Comparison of ENCODE assay signal across 8 cellular contexts in the genomic region with DNA sequence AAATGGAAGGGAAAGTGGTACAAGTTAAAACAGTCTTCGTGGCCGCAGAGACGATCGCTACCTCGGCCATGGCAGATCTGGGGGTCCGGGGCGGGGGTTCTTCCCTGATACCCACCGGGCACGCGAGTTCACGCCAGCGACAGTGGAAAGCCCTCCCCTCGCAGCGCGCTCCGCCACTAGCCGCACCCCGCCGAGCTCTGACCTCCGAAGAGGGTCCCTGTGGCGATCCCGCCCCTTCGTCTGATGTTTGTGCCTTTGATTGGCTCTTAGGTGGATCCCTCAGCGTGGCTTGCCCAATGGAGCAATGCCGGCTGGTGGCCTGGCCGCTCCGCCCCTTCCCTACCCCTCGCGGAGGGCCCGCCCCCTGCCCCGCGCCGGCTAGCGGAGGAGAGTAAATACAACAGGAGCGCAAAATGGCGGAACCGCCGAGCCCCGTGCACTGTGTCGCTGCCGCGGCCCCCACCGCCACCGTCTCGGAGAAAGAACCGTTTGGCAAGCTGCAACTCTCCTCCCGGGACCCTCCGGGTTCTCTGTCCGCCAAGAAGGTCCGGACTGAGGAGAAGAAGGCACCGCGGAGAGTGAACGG. TPM values are rescaled to one million over a fixed set of nuclear protein-coding genes. Genes with fewer than 3 reads are reported as not detected.
DNase-seq lines count a peak whose midpoint lies in the region; ATAC-seq and TF ChIP-seq lines count a peak whose summit lies in the region.

A gene (plus strand): TSS at position 403 of the 586 bp plus-strand sequence. CDS start 11 bp downstream, at position 414.

- H3K4me1 ChIP-seq in muscle layer of duodenum (ENCODE audit: control insufficient read depth in 1 of 2, insufficient read depth in 2 of 2, low read length in 2 of 2) = peaks cover 13 to 39% of the 10 kb centered on the region in 2 donors

- ATAC-seq in GM21717 (IDR thresholded peaks at IDR 0.05; ENCODE audit: unreplicated experiment) (peak; percentile 94), esophagus mucosa (peak; percentile 99)
- ATAC-seq in activated T-cell treated with anti-CD3 and anti-CD28 coated beads, Interleukin-2, amount 50 U/mL, for 4 hours = peak; percentile 96

- DNase-seq in DMS79 (lab: John Stamatoyannopoulos, UW) (peak; percentile 95), KBM-7 (peak; percentile 96)
- DNase-seq in activated T-cell treated with anti-CD3 and anti-CD28 coated beads, Interleukin-2, amount 50 U/mL, for 4 hours = peak; percentile 97
- DNase-seq in stimulated activated CD8-positive, alpha-beta memory T cell treated with anti-CD3 and anti-CD28 coated beads, Interleukin-7, amount 100 ng/mL, for 4 hours (ENCODE audit: low read depth in 2 of 2) = peak; percentile 96 to 98

- peaks cover 51% of the 10 kb centered on the region for H3K4me1 Mint-ChIP-seq in activated T-cell treated with anti-CD3 and anti-CD28 coated beads, Interleukin-2, amount 50 U/mL, for 4 hours (ENCODE audit: low read depth)

- in situ Hi-C loops in KBM-7 (cut with MboI; ENCODE audit: low pct_unique_long_range_greater_than_20kb, low sequenced_read_pairs) = no loop called here

- no peaks in the 10 kb centered on the region for H3K9me3 Mint-ChIP-seq in activated T-cell treated with anti-CD3 and anti-CD28 coated beads, Interleukin-2, amount 50 U/mL, for 4 hours

- peak within 1 kb of the TSS; percentile 99 for H3K4me3 Mint-ChIP-seq in activated T-cell treated with anti-CD3 and anti-CD28 coated beads, Interleukin-2, amount 50 U/mL, for 4 hours

- H3K27ac ChIP-seq in muscle layer of duodenum (ENCODE audit: low read length) = peak within 1 kb of the TSS; percentile 99

- H3K4me3 ChIP-seq in muscle layer of duodenum (ENCODE audit: low read depth in 1 of 2, low read length in 2 of 2) = peak within 1 kb of the TSS; percentile 92 to 100

- no peaks in the 10 kb centered on the region for H3K27me3 ChIP-seq in muscle layer of duodenum (ENCODE audit: low read depth, low read length)

- H3K9me3 ChIP-seq in muscle layer of duodenum (ENCODE audit: control insufficient read depth in 1 of 2, low read length in 2 of 2) = no peaks in the 10 kb centered on the region

- H3K36me3 ChIP-seq in muscle layer of duodenum (ENCODE audit: control insufficient read depth in 1 of 2, insufficient read depth in 2 of 2, low read length in 2 of 2) = peaks cover 0 to 8% of the 10 kb centered on the region in 2 donors

- H3K27me3 Mint-ChIP-seq in activated T-cell treated with anti-CD3 and anti-CD28 coated beads, Interleukin-2, amount 50 U/mL, for 4 hours (ENCODE audit: low read depth) = no peaks in the 10 kb centered on the region

- H3K36me3 Mint-ChIP-seq in activated T-cell treated with anti-CD3 and anti-CD28 coated beads, Interleukin-2, amount 50 U/mL, for 4 hours (ENCODE audit: insufficient read depth) = peaks cover 8% of the 10 kb centered on the region

TF ChIP-seq in PFSK-1, 5 proteins besides CTCF, POLR2A, EP300 and RAD21:
- TF ChIP-seq, protein P1, sequence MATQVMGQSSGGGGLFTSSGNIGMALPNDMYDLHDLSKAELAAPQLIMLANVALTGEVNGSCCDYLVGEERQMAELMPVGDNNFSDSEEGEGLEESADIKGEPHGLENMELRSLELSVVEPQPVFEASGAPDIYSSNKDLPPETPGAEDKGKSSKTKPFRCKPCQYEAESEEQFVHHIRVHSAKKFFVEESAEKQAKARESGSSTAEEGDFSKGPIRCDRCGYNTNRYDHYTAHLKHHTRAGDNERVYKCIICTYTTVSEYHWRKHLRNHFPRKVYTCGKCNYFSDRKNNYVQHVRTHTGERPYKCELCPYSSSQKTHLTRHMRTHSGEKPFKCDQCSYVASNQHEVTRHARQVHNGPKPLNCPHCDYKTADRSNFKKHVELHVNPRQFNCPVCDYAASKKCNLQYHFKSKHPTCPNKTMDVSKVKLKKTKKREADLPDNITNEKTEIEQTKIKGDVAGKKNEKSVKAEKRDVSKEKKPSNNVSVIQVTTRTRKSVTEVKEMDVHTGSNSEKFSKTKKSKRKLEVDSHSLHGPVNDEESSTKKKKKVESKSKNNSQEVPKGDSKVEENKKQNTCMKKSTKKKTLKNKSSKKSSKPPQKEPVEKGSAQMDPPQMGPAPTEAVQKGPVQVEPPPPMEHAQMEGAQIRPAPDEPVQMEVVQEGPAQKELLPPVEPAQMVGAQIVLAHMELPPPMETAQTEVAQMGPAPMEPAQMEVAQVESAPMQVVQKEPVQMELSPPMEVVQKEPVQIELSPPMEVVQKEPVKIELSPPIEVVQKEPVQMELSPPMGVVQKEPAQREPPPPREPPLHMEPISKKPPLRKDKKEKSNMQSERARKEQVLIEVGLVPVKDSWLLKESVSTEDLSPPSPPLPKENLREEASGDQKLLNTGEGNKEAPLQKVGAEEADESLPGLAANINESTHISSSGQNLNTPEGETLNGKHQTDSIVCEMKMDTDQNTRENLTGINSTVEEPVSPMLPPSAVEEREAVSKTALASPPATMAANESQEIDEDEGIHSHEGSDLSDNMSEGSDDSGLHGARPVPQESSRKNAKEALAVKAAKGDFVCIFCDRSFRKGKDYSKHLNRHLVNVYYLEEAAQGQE (IDR thresholded peaks at IDR 0.05; ENCODE audit: insufficient read depth in 1 of 2, low read depth in 2 of 2, low read length in 2 of 2) = no peak
- no peak for TF ChIP-seq SIN3A (IDR thresholded peaks at IDR 0.05; ENCODE audit: borderline replicate concordance, insufficient read depth, low read length)
- peak; percentile 22 for TF ChIP-seq FOXP2 (optimal IDR thresholded peaks at IDR 0.05; ENCODE audit: borderline replicate concordance, extremely low read depth, extremely low read length, insufficient read depth)
- peak; percentile 79 for TF ChIP-seq POLR2AphosphoS5 (IDR thresholded peaks at IDR 0.05; ENCODE audit: low read depth, low read length)
- peak; percentile 82 for TF ChIP-seq TAF1 (IDR thresholded peaks at IDR 0.05; ENCODE audit: borderline replicate concordance, insufficient read depth, low read length)

RNA-seq across cellular contexts. Expression of the gene that starts here (rescaled TPM):
- polyA plus RNA-seq in PFSK-1 (2012; ENCODE audit: insufficient read length, low read depth) = 5.7 TPM
- total RNA-seq in activated T-cell treated with anti-CD3 and anti-CD28 coated beads, Interleukin-2, amount 50 U/mL, for 4 hours = 10 to 100 TPM; 17.0 to 20.7 (median 17.4) TPM
- total RNA-seq in esophagus mucosa = 9.9 TPM

Comparison
In these comparisons a context has a peak if more than half of its experiments do, and no peak if none do; other contexts are left out.
1. Peak in every context shown above with its lines: DNase-seq, ATAC-seq, H3K4me3 ChIP-seq and H3K27ac ChIP-seq.